ENCODE assay signal across 1 cellular context in genomic region chr18:24063121-24063731, GRCh38.
TF ChIP-seq lines count a peak whose summit lies in the region.

No MANE protein-coding gene starts in this region.

TF ChIP-seq in WTC11, 78 proteins besides CTCF, POLR2A, EP300 and RAD21 (continued from another document):
- TF ChIP-seq, protein P1, sequence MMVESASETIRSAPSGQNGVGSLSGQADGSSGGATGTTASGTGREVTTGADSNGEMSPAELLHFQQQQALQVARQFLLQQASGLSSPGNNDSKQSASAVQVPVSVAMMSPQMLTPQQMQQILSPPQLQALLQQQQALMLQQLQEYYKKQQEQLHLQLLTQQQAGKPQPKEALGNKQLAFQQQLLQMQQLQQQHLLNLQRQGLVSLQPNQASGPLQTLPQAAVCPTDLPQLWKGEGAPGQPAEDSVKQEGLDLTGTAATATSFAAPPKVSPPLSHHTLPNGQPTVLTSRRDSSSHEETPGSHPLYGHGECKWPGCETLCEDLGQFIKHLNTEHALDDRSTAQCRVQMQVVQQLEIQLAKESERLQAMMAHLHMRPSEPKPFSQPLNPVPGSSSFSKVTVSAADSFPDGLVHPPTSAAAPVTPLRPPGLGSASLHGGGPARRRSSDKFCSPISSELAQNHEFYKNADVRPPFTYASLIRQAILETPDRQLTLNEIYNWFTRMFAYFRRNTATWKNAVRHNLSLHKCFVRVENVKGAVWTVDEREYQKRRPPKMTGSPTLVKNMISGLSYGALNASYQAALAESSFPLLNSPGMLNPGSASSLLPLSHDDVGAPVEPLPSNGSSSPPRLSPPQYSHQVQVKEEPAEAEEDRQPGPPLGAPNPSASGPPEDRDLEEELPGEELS (CRISPR knock-in tag; IDR thresholded peaks at IDR 0.05), result no peak
- TF ChIP-seq ZNF138 (CRISPR knock-in tag; conservative IDR thresholded peaks at IDR 0.05) (no peak), IRF2 (CRISPR knock-in tag; IDR thresholded peaks at IDR 0.05; ENCODE audit: borderline replicate concordance, low read depth) (no peak), ZNF121 (CRISPR knock-in tag; IDR thresholded peaks at IDR 0.05) (no peak), SMAD4 (CRISPR knock-in tag; IDR thresholded peaks at IDR 0.05) (no peak), ZNF425 (CRISPR knock-in tag; conservative IDR thresholded peaks at IDR 0.05) (no peak), TP53 (CRISPR knock-in tag; IDR thresholded peaks at IDR 0.05) (no peak), PREB (CRISPR knock-in tag; IDR thresholded peaks at IDR 0.05; ENCODE audit: borderline replicate concordance) (no peak)
- TF ChIP-seq, protein P2, sequence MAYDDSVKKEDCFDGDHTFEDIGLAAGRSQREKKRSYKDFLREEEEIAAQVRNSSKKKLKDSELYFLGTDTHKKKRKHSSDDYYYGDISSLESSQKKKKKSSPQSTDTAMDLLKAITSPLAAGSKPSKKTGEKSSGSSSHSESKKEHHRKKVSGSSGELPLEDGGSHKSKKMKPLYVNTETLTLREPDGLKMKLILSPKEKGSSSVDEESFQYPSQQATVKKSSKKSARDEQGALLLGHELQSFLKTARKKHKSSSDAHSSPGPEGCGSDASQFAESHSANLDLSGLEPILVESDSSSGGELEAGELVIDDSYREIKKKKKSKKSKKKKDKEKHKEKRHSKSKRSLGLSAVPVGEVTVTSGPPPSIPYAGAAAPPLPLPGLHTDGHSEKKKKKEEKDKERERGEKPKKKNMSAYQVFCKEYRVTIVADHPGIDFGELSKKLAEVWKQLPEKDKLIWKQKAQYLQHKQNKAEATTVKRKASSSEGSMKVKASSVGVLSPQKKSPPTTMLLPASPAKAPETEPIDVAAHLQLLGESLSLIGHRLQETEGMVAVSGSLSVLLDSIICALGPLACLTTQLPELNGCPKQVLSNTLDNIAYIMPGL (CRISPR knock-in tag; IDR thresholded peaks at IDR 0.05), result no peak
